ENCODE assay signal across 1 cellular context in genomic region chr5:80249876-80250275, GRCh38.
TF ChIP-seq lines count a peak whose summit lies in the region.

No MANE protein-coding gene starts in this region.

TF ChIP-seq in GM23338, 12 proteins besides CTCF, POLR2A, EP300 and RAD21:
- TF ChIP-seq POLR2AphosphoS5 (IDR thresholded peaks at IDR 0.05; ENCODE audit: low read depth) (no peak), REST (IDR thresholded peaks at IDR 0.05; ENCODE audit: unreplicated experiment) (no peak), CREB1 (CRISPR knock-in tag; IDR thresholded peaks at IDR 0.05; ENCODE audit: low read depth) (no peak), EZH2phosphoT487 (IDR thresholded peaks at IDR 0.05; ENCODE audit: unreplicated experiment) (no peak), NANOG (IDR thresholded peaks at IDR 0.05; ENCODE audit: borderline replicate concordance) (no peak), ZNF114 (CRISPR knock-in tag; IDR thresholded peaks at IDR 0.05) (no peak), JUNB (IDR thresholded peaks at IDR 0.05; ENCODE audit: unreplicated experiment) (no peak), ZNF331 (CRISPR knock-in tag; IDR thresholded peaks at IDR 0.05; ENCODE audit: low read depth) (no peak), STAT1 (IDR thresholded peaks at IDR 0.05; ENCODE audit: unreplicated experiment) (no peak)
